Comparison of ENCODE assay signal across 28 cellular contexts in genomic region chr11:31828217-31828616, GRCh38. TPM values are rescaled to one million over a fixed set of nuclear protein-coding genes. Genes with fewer than 3 reads are reported as not detected.
"Had no signal": no experiment of that assay in that cellular context is flagged by ENCODE, and none has a peak within 500 bp of the region (broad histone marks: within the 10 kb centered on the region; RNA-seq: fewer than 3 reads in every experiment).

No MANE protein-coding gene starts in this region.

- DNase-seq: activated B cell treated with CpG ODN at 0.5 μM for 24 hours; activated CD4-positive, alpha-beta T cell treated with anti-CD3 and anti-CD28 coated beads for 1 hour; activated CD4-positive, alpha-beta T cell treated with anti-CD3 and anti-CD28 coated beads, Interleukin-2, amount 10 ng/mL, durations not matched to agents 24 days and 14 days; activated CD4-positive, alpha-beta T cell treated with anti-CD3 and anti-CD28 coated beads, Interleukin-2, amount 50 U/mL, for 48 hours; activated CD8-positive, alpha-beta memory T cell treated with anti-CD3 and anti-CD28 coated beads, Interleukin-2, amount 10 ng/mL, durations not matched to agents 7 days and 5 days; activated gamma-delta T cell; activated naive CD4-positive, alpha-beta T cell treated with anti-CD3 and anti-CD28 coated beads, Interleukin-2, amount 50 U/mL, for 16 hours; activated naive CD8-positive, alpha-beta T cell treated with anti-CD3 and anti-CD28 coated beads, Interleukin-2, amount 10 ng/mL, durations not matched to agents 7 days and 5 days; activated T-cell treated with anti-CD3 and anti-CD28 coated beads, Interleukin-2, amount 50 U/mL, for 4 hours; aorta; body of pancreas; Kasumi-1; NCI-H1105 treated with DMSO at 0.1 percent for 48 hours; NCI-H1436 treated with DMSO at 0.1 percent for 48 hours; NCI-H187; NCI-H2081; NCI-H510A treated with DMSO at 0.1 percent for 48 hours; NCI-H69; NK-92 treated with Interleukin-12 subunit alpha and Interleukin-12 subunit beta, amount 100 ng/mL, for 24 hours; OCI-M1; RPMI8226; T-cell; T-helper 2 cell; T1000 had no signal

- ATAC-seq: activated CD8-positive, alpha-beta memory T cell treated with anti-CD3 and anti-CD28 coated beads, Interleukin-2, amount 10 ng/mL, durations not matched to agents 7 days and 5 days; activated T-cell treated with anti-CD3 and anti-CD28 coated beads, Interleukin-2, amount 50 U/mL, for 4 hours; activated T-helper 17 cell treated with anti-CD3 and anti-CD28 coated beads, Interleukin-2, amount 50 U/mL, for 72 hours; body of pancreas; Panc1; Right ventricle myocardium inferior; T-cell had no signal

- H3K4me1 Mint-ChIP-seq: activated B cell treated with CpG ODN at 0.5 μM for 24 hours had no signal

- H3K4me3 ChIP-seq: body of pancreas, SK-N-MC had no signal

- H3K9me3 ChIP-seq: body of pancreas had no signal

- H3K36me3 Mint-ChIP-seq: activated naive CD8-positive, alpha-beta T cell treated with anti-CD3 and anti-CD28 coated beads, Interleukin-2, amount 10 ng/mL, durations not matched to agents 7 days and 5 days; T-cell had no signal

- H3K27ac ChIP-seq: body of pancreas, SK-N-MC had no signal

- H3K4me3 Mint-ChIP-seq: activated B cell treated with CpG ODN at 0.5 μM for 24 hours; activated CD4-positive, alpha-beta T cell treated with anti-CD3 and anti-CD28 coated beads, Interleukin-2, amount 10 ng/mL, durations not matched to agents 24 days and 14 days; activated CD8-positive, alpha-beta memory T cell treated with anti-CD3 and anti-CD28 coated beads, Interleukin-2, amount 10 ng/mL, durations not matched to agents 7 days and 5 days; activated naive CD8-positive, alpha-beta T cell treated with anti-CD3 and anti-CD28 coated beads, Interleukin-2, amount 10 ng/mL, durations not matched to agents 7 days and 5 days; activated T-cell treated with anti-CD3 and anti-CD28 coated beads, Interleukin-2, amount 50 U/mL, for 4 hours had no signal

- H3K27ac Mint-ChIP-seq: activated B cell treated with CpG ODN at 0.5 μM for 24 hours; activated CD8-positive, alpha-beta memory T cell treated with anti-CD3 and anti-CD28 coated beads, Interleukin-2, amount 10 ng/mL, durations not matched to agents 7 days and 5 days; activated naive CD8-positive, alpha-beta T cell treated with anti-CD3 and anti-CD28 coated beads, Interleukin-2, amount 10 ng/mL, durations not matched to agents 7 days and 5 days; activated T-helper 17 cell treated with anti-CD3 and anti-CD28 coated beads, Interleukin-2, amount 50 U/mL, for 72 hours; T-cell had no signal

- H3K9me3 Mint-ChIP-seq: activated B cell treated with CpG ODN at 0.5 μM for 24 hours; activated naive CD8-positive, alpha-beta T cell treated with anti-CD3 and anti-CD28 coated beads, Interleukin-2, amount 10 ng/mL, durations not matched to agents 7 days and 5 days; activated T-cell treated with anti-CD3 and anti-CD28 coated beads, Interleukin-2, amount 50 U/mL, for 4 hours; activated T-helper 17 cell treated with anti-CD3 and anti-CD28 coated beads, Interleukin-2, amount 50 U/mL, for 72 hours; T-cell had no signal

RNA-seq across cellular contexts. Expression of gene PAX6, which starts 17.1 kb away (rescaled TPM):
- total RNA-seq: activated B cell treated with CpG ODN at 0.5 μM for 24 hours; activated CD4-positive, alpha-beta T cell treated with anti-CD3 and anti-CD28 coated beads, Interleukin-2, amount 10 ng/mL, durations not matched to agents 24 days and 14 days; activated CD8-positive, alpha-beta memory T cell treated with anti-CD3 and anti-CD28 coated beads, Interleukin-2, amount 10 ng/mL, durations not matched to agents 7 days and 5 days; activated naive CD8-positive, alpha-beta T cell treated with anti-CD3 and anti-CD28 coated beads, Interleukin-2, amount 10 ng/mL, durations not matched to agents 7 days and 5 days; activated T-cell treated with anti-CD3 and anti-CD28 coated beads, Interleukin-2, amount 50 U/mL, for 4 hours; activated T-helper 17 cell treated with anti-CD3 and anti-CD28 coated beads, Interleukin-2, amount 50 U/mL, for 72 hours; Right ventricle myocardium inferior; T-cell had no signal
